ENCODE assay signal across 1 cellular context in genomic region chr13:30617315-30618185, GRCh38.
A peak's percentile ranks its signal among the peaks of the same experiment; 100 is the strongest.
TF ChIP-seq lines count a peak whose summit lies in the region.

Gene USPL1 (plus strand): TSS chr13:30617920. CDS start chr13:30621141, 3,221 bp downstream.

TF ChIP-seq in HepG2, 621 proteins besides CTCF, POLR2A, EP300 and RAD21 (continued from another document and continues in another):
- TF ChIP-seq ZNF619 (CRISPR knock-in tag; IDR thresholded peaks at IDR 0.05) (no peak; the same call in 1 of the 2 replicates), NFKB2 (CRISPR knock-in tag; IDR thresholded peaks at IDR 0.05; ENCODE audit: borderline replicate concordance) (peak; percentile 100; the same call in 1 of the 2 replicates), ZBTB14 (CRISPR knock-in tag; IDR thresholded peaks at IDR 0.05) (peak; percentile 65), CSRNP2 (CRISPR knock-in tag; conservative IDR thresholded peaks at IDR 0.05; ENCODE audit: low read depth) (no peak), ZFP41 (CRISPR knock-in tag; IDR thresholded peaks at IDR 0.05; ENCODE audit: borderline replicate concordance) (no peak; the same call in 1 of the 2 replicates), ZNF383 (CRISPR knock-in tag; IDR thresholded peaks at IDR 0.05; ENCODE audit: borderline replicate concordance) (peak; percentile 93; the same call in 1 of the 2 replicates), PPARG (CRISPR knock-in tag; conservative IDR thresholded peaks at IDR 0.05) (peak; percentile 75), SPEN (CRISPR knock-in tag; IDR thresholded peaks at IDR 0.05; ENCODE audit: low read depth) (peak; percentile 99), ZMYM4 (CRISPR knock-in tag; IDR thresholded peaks at IDR 0.05) (peak; percentile 100), MATR3 (CRISPR knock-in tag; IDR thresholded peaks at IDR 0.05) (no peak), TBP (CRISPR knock-in tag; IDR thresholded peaks at IDR 0.05) (no peak), ZNF674 (CRISPR knock-in tag; IDR thresholded peaks at IDR 0.05; ENCODE audit: low read depth) (0 out of 2 replicates have a peak, but pooled peaks have one; percentile 66), PHF21A (CRISPR knock-in tag; IDR thresholded peaks at IDR 0.05) (peak; percentile 95; the same call in 1 of the 2 replicates), MAFF (IDR thresholded peaks at IDR 0.05; ENCODE audit: low read depth, low read length) (peak; percentile 1; the same call in 1 of the 2 replicates), MYNN (CRISPR knock-in tag; IDR thresholded peaks at IDR 0.05; ENCODE audit: low read depth) (no peak; the same call in 1 of the 2 replicates), TIGD3 (CRISPR knock-in tag; IDR thresholded peaks at IDR 0.05; ENCODE audit: borderline replicate concordance) (peak; percentile 96; the same call in 1 of the 2 replicates), ELK4 (CRISPR knock-in tag; IDR thresholded peaks at IDR 0.05; ENCODE audit: borderline replicate concordance) (no peak), ZNF382 (CRISPR knock-in tag; IDR thresholded peaks at IDR 0.05; ENCODE audit: borderline replicate concordance) (no peak), TBX3 (IDR thresholded peaks at IDR 0.05; ENCODE audit: borderline replicate concordance) (peak; percentile 80), ZNF781 (CRISPR knock-in tag; IDR thresholded peaks at IDR 0.05; ENCODE audit: borderline replicate concordance, not compliant biosample characterization) (peak; percentile 98), PAX8 (CRISPR knock-in tag; IDR thresholded peaks at IDR 0.05; ENCODE audit: borderline replicate concordance) (peak; percentile 90; the same call in 1 of the 2 replicates), NCOA5 (CRISPR knock-in tag; IDR thresholded peaks at IDR 0.05) (no peak; the same call in 1 of the 2 replicates), ZGPAT (CRISPR knock-in tag; IDR thresholded peaks at IDR 0.05) (peak; percentile 99), JARID2 (CRISPR knock-in tag; IDR thresholded peaks at IDR 0.05; ENCODE audit: insufficient replicate concordance) (peak; percentile 77), BCLAF1 (IDR thresholded peaks at IDR 0.05) (no peak), SKI (IDR thresholded peaks at IDR 0.05; ENCODE audit: partially characterized antibody) (peak; percentile 95), TSC22D2 (CRISPR knock-in tag; IDR thresholded peaks at IDR 0.05; ENCODE audit: borderline replicate concordance) (peak; percentile 98), ZXDC (CRISPR knock-in tag; IDR thresholded peaks at IDR 0.05) (peak; percentile 97), U2AF2 (IDR thresholded peaks at IDR 0.05; ENCODE audit: low read depth, low read length) (0 out of 2 replicates have a peak, but pooled peaks have one; percentile 14), ZNF207 (IDR thresholded peaks at IDR 0.05; ENCODE audit: borderline replicate concordance) (no peak), ZNF577 (CRISPR knock-in tag; IDR thresholded peaks at IDR 0.05; ENCODE audit: borderline replicate concordance, low read depth) (0 out of 2 replicates have a peak, but pooled peaks have one; percentile 24), CBX2 (IDR thresholded peaks at IDR 0.05; ENCODE audit: low read depth, low read length) (no peak; the same call in 1 of the 2 replicates), CBX2 (CRISPR knock-in tag; IDR thresholded peaks at IDR 0.05; ENCODE audit: low read depth) (peak; percentile 69), HDAC6 (IDR thresholded peaks at IDR 0.05; ENCODE audit: low read depth, low read length) (no peak), ZBTB21 (CRISPR knock-in tag; IDR thresholded peaks at IDR 0.05) (peak; percentile 85), REL (CRISPR knock-in tag; conservative IDR thresholded peaks at IDR 0.05) (peak; percentile 93), PCBP2 (optimal IDR thresholded peaks at IDR 0.05; ENCODE audit: low read depth, low read length, poor library complexity, severe bottlenecking) (no peak), ZFP37 (CRISPR knock-in tag; IDR thresholded peaks at IDR 0.05; ENCODE audit: borderline replicate concordance) (peak; percentile 96; the same call in 1 of the 2 replicates), ZMAT5 (CRISPR knock-in tag; IDR thresholded peaks at IDR 0.05; ENCODE audit: borderline replicate concordance, low read depth) (no peak), SMAD9 (CRISPR knock-in tag; IDR thresholded peaks at IDR 0.05) (0 out of 2 replicates have a peak, but pooled peaks have one; percentile 91), TRIM24 (CRISPR knock-in tag; IDR thresholded peaks at IDR 0.05) (no peak; the same call in 1 of the 2 replicates), RXRB (CRISPR knock-in tag; IDR thresholded peaks at IDR 0.05; ENCODE audit: borderline replicate concordance) (peak; percentile 92), HMG20A (CRISPR knock-in tag; IDR thresholded peaks at IDR 0.05; ENCODE audit: borderline replicate concordance) (no peak), ZNF256 (CRISPR knock-in tag; conservative IDR thresholded peaks at IDR 0.05) (peak; percentile 95), ZNF30 (CRISPR knock-in tag; IDR thresholded peaks at IDR 0.05) (0 out of 2 replicates have a peak, but pooled peaks have one; percentile 44), PRDM4 (CRISPR knock-in tag; IDR thresholded peaks at IDR 0.05; ENCODE audit: borderline replicate concordance) (0 out of 2 replicates have a peak, but pooled peaks have one; percentile 8), ZEB1 (IDR thresholded peaks at IDR 0.05; ENCODE audit: insufficient replicate concordance, low read depth) (no peak), MTERF4 (CRISPR knock-in tag; IDR thresholded peaks at IDR 0.05) (peak; percentile 87), ZNF816 (CRISPR knock-in tag; IDR thresholded peaks at IDR 0.05; ENCODE audit: borderline replicate concordance) (peak; percentile 86; the same call in 1 of the 2 replicates)
